In genomic region chr6:143575840-143576498, GRCh38 we compare ENCODE assay signal across 14 cellular contexts.
DNase-seq lines count a peak whose midpoint lies in the region; ATAC-seq and TF ChIP-seq lines count a peak whose summit lies in the region.
"Had no signal": no experiment of that assay in that cellular context is flagged by ENCODE, and none has a peak within 500 bp of the region (broad histone marks: within the 10 kb centered on the region; RNA-seq: fewer than 3 reads in every experiment).

No MANE protein-coding gene starts in this region.

- H3K27ac ChIP-seq in SK-N-SH (ENCODE audit: low read depth in 2 of 2, low read length in 1 of 2) (peak overlapping the region in 1 of 2 experiments; percentile 43; a peak in 2 of 4 replicates), aorta (ENCODE audit: low read depth in 1 of 2, low read length in 2 of 2) (no peak overlapping the region)
- H3K27ac ChIP-seq: adrenal gland, cardiac muscle cell, foreskin keratinocyte, thyroid gland had no signal

- H3K4me1 ChIP-seq in SK-N-SH (ENCODE audit: control insufficient read depth in 1 of 2, insufficient read depth in 2 of 2, low read depth in 1 of 2, low read length in 1 of 2), result no peaks in the 10 kb centered on the region; a peak in 2 of 4 replicates
- H3K4me1 ChIP-seq in aorta (ENCODE audit: control insufficient read depth in 1 of 2, insufficient read depth in 2 of 2, low read length in 2 of 2), result peaks cover 0 to 6% of the 10 kb centered on the region in 2 donors
- H3K4me1 ChIP-seq: foreskin keratinocyte, thyroid gland had no signal

- POLR2A ChIA-PET in SK-N-SH (lab: Yijun Ruan, JAX), result interaction anchor here (1.4 kb wide), 1 partner anchor 267 kb away, joined by 4 read pairs; the partner anchor contains the start of gene LTV1
- POLR2A ChIA-PET in activated CD8-positive, alpha-beta T cell treated with anti-CD3 and anti-CD28 coated beads, Interleukin-2, amount 10 ng/mL, durations not matched to agents 7 days and 5 days (lab: Charles Lee), result no interaction called here

- H3K79me2 ChIP-seq in SK-N-SH (ENCODE audit: insufficient read depth), result no peaks in the 10 kb centered on the region; the same call in 1 of the 2 replicates

- 70% methylated on average over 7 of the region's 7 CpGs for WGBS in SK-N-SH (ENCODE audit: low lambda C conversion rate)
- 67 to 77% methylated on average over 7 of the region's 7 CpGs for WGBS in aorta, 2 donors

- peaks cover 6% of the 10 kb centered on the region for H3F3A ChIP-seq in SK-N-SH (replicated peaks; ENCODE audit: insufficient read depth)

- H3K27me3 Mint-ChIP-seq in activated CD8-positive, alpha-beta T cell treated with anti-CD3 and anti-CD28 coated beads, Interleukin-2, amount 10 ng/mL, durations not matched to agents 7 days and 5 days (ENCODE audit: low read depth), result no peaks in the 10 kb centered on the region
- H3K27me3 Mint-ChIP-seq: activated CD8-positive, alpha-beta T cell treated with anti-CD3 and anti-CD28 coated beads for 36 hours had no signal

- H3K4me1 Mint-ChIP-seq in activated CD8-positive, alpha-beta T cell treated with anti-CD3 and anti-CD28 coated beads, Interleukin-2, amount 10 ng/mL, durations not matched to agents 7 days and 5 days (ENCODE audit: low read depth), result no peaks in the 10 kb centered on the region

- no peak overlapping the region for H3K4me3 Mint-ChIP-seq in activated CD8-positive, alpha-beta T cell treated with anti-CD3 and anti-CD28 coated beads, Interleukin-2, amount 10 ng/mL, durations not matched to agents 7 days and 5 days
- H3K4me3 Mint-ChIP-seq: activated CD8-positive, alpha-beta T cell treated with anti-CD3 and anti-CD28 coated beads for 36 hours had no signal

- H3K9ac ChIP-seq in SK-N-SH, result no peak overlapping the region

- TF ChIP-seq EP300 in SK-N-SH (IDR thresholded peaks at IDR 0.05; ENCODE audit: borderline replicate concordance in 1 of 2, low read depth in 1 of 2, low read length in 1 of 2), result no peak

- no peaks in the 10 kb centered on the region for H3K9me3 Mint-ChIP-seq in activated CD8-positive, alpha-beta T cell treated with anti-CD3 and anti-CD28 coated beads, Interleukin-2, amount 10 ng/mL, durations not matched to agents 7 days and 5 days (ENCODE audit: insufficient read depth)
- H3K9me3 Mint-ChIP-seq: activated CD8-positive, alpha-beta T cell treated with anti-CD3 and anti-CD28 coated beads for 36 hours had no signal

- no peaks in the 10 kb centered on the region for H3K9me3 ChIP-seq in SK-N-SH
- H3K9me3 ChIP-seq in aorta (ENCODE audit: control insufficient read depth, low read length), result no peaks in the 10 kb centered on the region
- H3K9me3 ChIP-seq: adrenal gland, thyroid gland had no signal

- no peaks in the 10 kb centered on the region for H3K9me2 ChIP-seq in SK-N-SH

- ATAC-seq in SK-N-SH treated with all-trans-retinoic acid at 6 μM for 48 hours (peak; percentile 50), left ventricle myocardium superior (peak; percentile 70), aorta (ENCODE audit: low FRiP score) (peak; percentile 73)
- no peak for ATAC-seq in activated CD8-positive, alpha-beta T cell treated with anti-CD3 and anti-CD28 coated beads, Interleukin-2, amount 10 ng/mL, durations not matched to agents 7 days and 5 days

- H2AFZ ChIP-seq in SK-N-SH (ENCODE audit: low read depth), result no peak overlapping the region

- no peak for DNase-seq in SK-N-SH
- DNase-seq in SK-N-DZ (ENCODE audit: low spot score), result peak; percentile 59
- no peak for DNase-seq in left ventricle myocardium superior
- no peak for DNase-seq in aorta
- DNase-seq in NCI-H146 treated with DMSO at 0.1 percent for 48 hours (lab: John Stamatoyannopoulos, UW; ENCODE audit: unreplicated experiment), result no peak
- DNase-seq in stimulated activated CD4-positive, alpha-beta T cell treated with anti-CD3 and anti-CD28 coated beads, Interleukin-2, amount 100 ng/mL, for 48 hours, result no peak
- DNase-seq in activated CD8-positive, alpha-beta T cell treated with anti-CD3 and anti-CD28 coated beads, Interleukin-2, amount 10 ng/mL, durations not matched to agents 7 days and 5 days, result no peak

- no peak for TF ChIP-seq CTCF in SK-N-SH (IDR thresholded peaks at IDR 0.05)

- no peaks in the 10 kb centered on the region for H4K20me1 ChIP-seq in SK-N-SH (ENCODE audit: insufficient read depth)

- intact Hi-C loops in left ventricle myocardium superior (cut with micrococcal nuclease), result loop anchor here (2.0 kb wide), 1 partner anchor 437 kb away; no protein-coding TSS in a partner anchor
- intact Hi-C loops in aorta (cut with DNase I), result loop anchor here (1.0 to 10.0 kb wide), 5 partner anchors 111 to 437 kb away; partner anchors contain the start of gene LTV1 (in 2 of the 2)

- no peak for TF ChIP-seq RAD21 in SK-N-SH (IDR thresholded peaks at IDR 0.05; ENCODE audit: low read length)

- peaks cover 2% of the 10 kb centered on the region for H3K36me3 Mint-ChIP-seq in activated CD8-positive, alpha-beta T cell treated with anti-CD3 and anti-CD28 coated beads, Interleukin-2, amount 10 ng/mL, durations not matched to agents 7 days and 5 days (ENCODE audit: low read depth)

- H3K36me3 ChIP-seq in SK-N-SH (replicated peaks in 1 of 2; ENCODE audit: control insufficient read depth in 1 of 2, insufficient read depth in 2 of 2, low read length in 1 of 2), result no peaks in the 10 kb centered on the region
- H3K36me3 ChIP-seq in aorta (ENCODE audit: control insufficient read depth in 1 of 2, insufficient read depth in 2 of 2, low read length in 1 of 2), result no peaks in the 10 kb centered on the region
- H3K36me3 ChIP-seq: adrenal gland, cardiac muscle cell, thyroid gland had no signal

- H3K4me3 ChIP-seq in SK-N-SH (ENCODE audit: low read depth in 2 of 2, low read length in 1 of 2) (no peak overlapping the region), aorta (ENCODE audit: low read length in 2 of 2) (no peak overlapping the region)
- H3K4me3 ChIP-seq: adrenal gland, cardiac muscle cell, lung, thyroid gland had no signal

- CTCF ChIA-PET in SK-N-SH (lab: Yijun Ruan, JAX), result interaction anchor here (0.6 to 8.3 kb wide), 64 partner anchors 7 to 1651 kb away, joined by 3 to 142 read pairs (median 5); partner anchors contain the start of genes ADAT2, LTV1, PEX3 and PLAGL1
- CTCF ChIA-PET in activated CD8-positive, alpha-beta T cell treated with anti-CD3 and anti-CD28 coated beads, Interleukin-2, amount 10 ng/mL, durations not matched to agents 7 days and 5 days (lab: Charles Lee), result interaction anchor here (0.6 to 5.6 kb wide), 37 partner anchors 9 to 1101 kb away, joined by 3 to 79 read pairs (median 4); partner anchors contain the start of genes FUCA2 and LTV1

- H3K27ac Mint-ChIP-seq in activated CD8-positive, alpha-beta T cell treated with anti-CD3 and anti-CD28 coated beads, Interleukin-2, amount 10 ng/mL, durations not matched to agents 7 days and 5 days, result no peak overlapping the region
- H3K27ac Mint-ChIP-seq: activated CD8-positive, alpha-beta T cell treated with anti-CD3 and anti-CD28 coated beads for 36 hours had no signal

- no peak overlapping the region for H3K4me2 ChIP-seq in SK-N-SH

- H3K27me3 ChIP-seq in SK-N-SH (ENCODE audit: insufficient read depth), result no peaks in the 10 kb centered on the region
- no peaks in the 10 kb centered on the region for H3K27me3 ChIP-seq in aorta (ENCODE audit: control insufficient read depth in 1 of 2, insufficient read depth in 2 of 2, low read length in 1 of 2)
- H3K27me3 ChIP-seq: adrenal gland, cardiac muscle cell, foreskin keratinocyte, thyroid gland had no signal

TF ChIP-seq in SK-N-SH treated with all-trans-retinoic acid at 6 μM for 48 hours, 23 proteins besides CTCF, POLR2A, EP300 and RAD21 (continues in another document):
- TF ChIP-seq ISL1 (CRISPR knock-in tag; IDR thresholded peaks at IDR 0.05) (peak; percentile 30; the same call in 1 of the 2 replicates), ZFP30 (CRISPR knock-in tag; IDR thresholded peaks at IDR 0.05) (no peak)

TF ChIP-seq in SK-N-SH, 30 proteins besides CTCF, POLR2A, EP300 and RAD21:
- TF ChIP-seq MEF2A (IDR thresholded peaks at IDR 0.05; ENCODE audit: borderline replicate concordance, low read depth) (no peak), FOXM1 (IDR thresholded peaks at IDR 0.05; ENCODE audit: low read depth) (no peak)
TF ChIP-seq in SK-N-SH: peak in this region for 0.
